Comparison of ENCODE assay signal across 7 cellular contexts in the genomic region with DNA sequence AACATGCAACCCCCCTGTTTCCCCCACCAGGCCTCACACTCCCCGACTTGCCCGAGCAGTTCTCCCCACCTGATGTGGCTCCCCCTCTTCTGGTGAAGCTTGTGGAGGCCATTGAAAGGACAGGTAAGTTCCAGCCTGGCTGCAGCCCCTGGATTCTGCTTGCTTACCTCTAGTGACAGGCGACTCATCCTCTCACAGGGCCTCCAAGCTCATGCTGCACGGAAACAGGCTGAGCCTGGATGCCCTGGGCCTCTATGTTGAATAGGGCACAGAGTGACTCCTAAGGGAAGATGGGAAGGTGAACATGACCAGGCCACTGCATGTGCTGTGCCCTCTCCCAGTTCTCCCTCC. TPM values are rescaled to one million over a fixed set of nuclear protein-coding genes. Genes with fewer than 3 reads are reported as not detected.
DNase-seq lines count a peak whose midpoint lies in the region; ATAC-seq and TF ChIP-seq lines count a peak whose summit lies in the region.

No MANE protein-coding gene starts in this region.

- peaks cover 11% of the 10 kb centered on the region for H3K4me1 Mint-ChIP-seq in GM23338

- peaks cover 9% of the 10 kb centered on the region for H3F3A ChIP-seq in GM23338 (replicated peaks; ENCODE audit: low read depth)

- H3K27ac Mint-ChIP-seq in GM23338 = no peak overlapping the region

- H3K27me3 ChIP-seq in NT2/D1 (ENCODE audit: insufficient read depth, insufficient read length) = no peaks in the 10 kb centered on the region
- H3K27me3 ChIP-seq in GM23338 (ENCODE audit: insufficient read depth) = no peaks in the 10 kb centered on the region

- peaks cover 25% of the 10 kb centered on the region for H3K36me3 Mint-ChIP-seq in GM23338 (ENCODE audit: low read depth)

- peaks cover 11% of the 10 kb centered on the region for H3K27me3 Mint-ChIP-seq in GM23338 (ENCODE audit: insufficient read depth, low read depth, poor library complexity)

- H3K4me1 ChIP-seq in NT2/D1 (ENCODE audit: insufficient read depth, insufficient read length) = peaks cover 24% of the 10 kb centered on the region
- peaks cover 10% of the 10 kb centered on the region; the same call in 1 of the 2 replicates for H3K4me1 ChIP-seq in GM23338 (ENCODE audit: insufficient read depth)

- in situ Hi-C loops in GM13977 (cut with MboI; ENCODE audit: low pct_unique_long_range_greater_than_20kb, low sequenced_read_pairs, unreplicated experiment) = no loop called here

- no peaks in the 10 kb centered on the region; the same call in none of the 2 replicates for H4K20me1 ChIP-seq in GM23338 (replicated peaks; ENCODE audit: insufficient read depth)

- no peak overlapping the region for H3K4me3 ChIP-seq in NT2/D1 (ENCODE audit: insufficient read length, low read depth)
- H3K4me3 ChIP-seq in coronary artery = peak overlapping the region; percentile 69
- H3K4me3 ChIP-seq in skin epidermis = peak overlapping the region in 4 of 7 experiments; percentile 19 to 50 (median 37)
- no peak overlapping the region for H3K4me3 ChIP-seq in GM23338

- H3K4me2 ChIP-seq in GM23338 = no peak overlapping the region

- H3K36me3 ChIP-seq in NT2/D1 (ENCODE audit: insufficient read depth, insufficient read length, low read length) (peaks cover 64% of the 10 kb centered on the region), GM23338 (ENCODE audit: insufficient read depth) (no peaks in the 10 kb centered on the region)

- H3K4me3 Mint-ChIP-seq in GM23338 = no peak overlapping the region; the same call in 2 of the 3 replicates

- DNase-seq in ELR (ENCODE audit: low read depth) = peak; percentile 28
- no peak for DNase-seq in NT2/D1 (ENCODE audit: low read depth, low spot score)
- DNase-seq in coronary artery (ENCODE audit: low spot score) = no peak
- DNase-seq in GM23338 (ENCODE audit: low spot score) = no peak
- DNase-seq in epidermal melanocyte (ENCODE audit: insufficient read length, low spot score) = no peak
- no peak for DNase-seq in GM13977 (ENCODE audit: low spot score)

- no peaks in the 10 kb centered on the region for H3K9me3 Mint-ChIP-seq in GM23338

- TF ChIP-seq CTCF in coronary artery (IDR thresholded peaks at IDR 0.05) = no peak
- no peak for TF ChIP-seq CTCF in GM23338 (conservative IDR thresholded peaks at IDR 0.05; ENCODE audit: low read depth in 2 of 2)
- no peak for TF ChIP-seq CTCF in GM13977 (IDR thresholded peaks at IDR 0.05; ENCODE audit: extremely low read depth, insufficient read depth, missing control alignments)

- H3K9ac ChIP-seq in NT2/D1 (ENCODE audit: insufficient read length, low read depth) = peak overlapping the region; percentile 77

- no peaks in the 10 kb centered on the region for H3K9me3 ChIP-seq in NT2/D1 (ENCODE audit: insufficient read depth, low read length)

- no peaks in the 10 kb centered on the region for H3K9me2 ChIP-seq in GM23338 (ENCODE audit: insufficient read depth)

- ATAC-seq in GM23338 = no peak

- H3K27ac ChIP-seq in coronary artery = peak overlapping the region; percentile 66 to 81
- peak overlapping the region in 17 of 21 experiments; percentile 40 to 93 (median 83) for H3K27ac ChIP-seq in skin epidermis
- H3K27ac ChIP-seq in GM23338 (ENCODE audit: low read depth) = no peak overlapping the region

- no peak overlapping the region for H2AFZ ChIP-seq in GM23338

- H3K79me2 ChIP-seq in GM23338 (replicated peaks; ENCODE audit: insufficient read depth) = no peaks in the 10 kb centered on the region

TF ChIP-seq in GM23338, 12 proteins besides CTCF, POLR2A, EP300 and RAD21 (continues in another document):
- TF ChIP-seq POLR2AphosphoS5 (IDR thresholded peaks at IDR 0.05; ENCODE audit: low read depth) (no peak), REST (IDR thresholded peaks at IDR 0.05; ENCODE audit: unreplicated experiment) (no peak), ZNF114 (CRISPR knock-in tag; IDR thresholded peaks at IDR 0.05) (no peak), CREB1 (CRISPR knock-in tag; IDR thresholded peaks at IDR 0.05; ENCODE audit: low read depth) (no peak), NANOG (IDR thresholded peaks at IDR 0.05; ENCODE audit: borderline replicate concordance) (no peak), EZH2phosphoT487 (IDR thresholded peaks at IDR 0.05; ENCODE audit: unreplicated experiment) (no peak), STAT1 (IDR thresholded peaks at IDR 0.05; ENCODE audit: unreplicated experiment) (no peak)

RNA-seq across cellular contexts. Expression of gene PIK3R2, which starts 7.5 kb away (rescaled TPM):
- 37.1 and 66.6 TPM in 2 replicates for total RNA-seq in GM23338 (2014; rRNA removed; shearing (Covaris generic))
- 8.5 and 9.8 TPM in 2 replicates for polyA plus RNA-seq in GM23338 (2016; fragmentation: Nextera tagmentation; extraction: Ambion mirVana)

RNA-seq across cellular contexts. Expression of gene IFI30, which starts 13.2 kb away (rescaled TPM):
- total RNA-seq in GM23338 (2014; rRNA removed; shearing (Covaris generic)) = 17.1 and 27.4 TPM in 2 replicates
- polyA plus RNA-seq in GM23338 (2016; fragmentation: Nextera tagmentation; extraction: Ambion mirVana) = 31.9 and 34.4 TPM in 2 replicates

RNA-seq across cellular contexts. Expression of gene MPV17L2, which starts 32.6 kb away (rescaled TPM):
- total RNA-seq in GM23338 (2014; rRNA removed; shearing (Covaris generic)) = 41.9 and 81.3 TPM in 2 replicates
- 38.7 and 40.2 TPM in 2 replicates for polyA plus RNA-seq in GM23338 (2016; fragmentation: Nextera tagmentation; extraction: Ambion mirVana)

RNA-seq across cellular contexts. Expression of gene RAB3A, which starts 43.4 kb away (rescaled TPM):
- total RNA-seq in GM23338 (2014; rRNA removed; shearing (Covaris generic)) = 9.7 and 11.6 TPM in 2 replicates
- 20.3 and 24.1 TPM in 2 replicates for polyA plus RNA-seq in GM23338 (2016; fragmentation: Nextera tagmentation; extraction: Ambion mirVana)

Comparison
In these comparisons a context has a peak if more than half of its experiments do, and no peak if none do; other contexts are left out.
1. H3K4me3 ChIP-seq: peak in coronary artery (single experiment) and skin epidermis (4 of 7); none in NT2/D1 (single experiment) and GM23338 (single experiment).